In the genomic region with DNA sequence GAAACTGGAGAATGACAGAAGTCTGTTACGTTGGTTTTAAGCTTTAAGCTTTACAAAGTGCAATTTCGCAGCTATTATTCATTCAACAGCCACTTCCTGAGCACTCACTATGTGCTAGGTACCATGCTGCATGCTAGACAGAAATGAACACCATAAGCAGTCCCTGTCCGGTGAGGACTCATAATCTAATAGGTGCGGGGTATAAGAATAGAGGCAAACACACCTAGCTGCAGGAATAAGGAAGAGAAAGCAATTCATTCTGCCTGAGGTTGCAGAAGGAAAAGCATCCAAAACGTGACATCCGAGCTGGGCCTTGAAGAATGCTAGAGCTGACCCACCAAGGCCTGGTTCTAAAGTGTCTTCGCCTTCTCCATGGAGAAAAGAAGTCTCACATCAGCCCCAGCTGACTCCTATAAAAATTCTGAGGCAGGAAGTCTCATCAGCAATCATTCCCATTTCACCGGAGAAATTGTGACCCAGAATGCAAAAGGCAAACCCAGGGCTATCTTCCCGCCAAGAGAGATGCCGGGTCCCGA, we compare ENCODE assay signal across 8 cellular contexts. TPM values are rescaled to one million over a fixed set of nuclear protein-coding genes. Genes with fewer than 3 reads are reported as not detected.
A peak's percentile ranks its signal among the peaks of the same experiment; 100 is the strongest.
DNase-seq lines count a peak whose midpoint lies in the region; ATAC-seq, FAIRE-seq and TF ChIP-seq lines count a peak whose summit lies in the region.

No MANE protein-coding gene starts in this region.

- H3K27me3 ChIP-seq in HL-60 (ENCODE audit: insufficient read depth, poor library complexity, severe bottlenecking) (no peaks in the 10 kb centered on the region), HepG2 (ENCODE audit: control insufficient read depth in 1 of 2, insufficient read depth in 2 of 2, low read length in 2 of 2) (peaks cover 0 to 3% of the 10 kb centered on the region in 2 experiments; a peak in 1 of 5 replicates), tibial nerve (no peaks in the 10 kb centered on the region)

- peak overlapping the region; percentile 74 for H3K27ac ChIP-seq in HL-60 (replicated peaks)
- H3K27ac ChIP-seq in adipose tissue (ENCODE audit: low read depth, low read length), result peak overlapping the region; percentile 78
- H3K27ac ChIP-seq in HepG2 (ENCODE audit: extremely low read length, insufficient read depth, low read length), result peak overlapping the region; percentile 78
- peak overlapping the region; percentile 47 to 92 (median 86) for H3K27ac ChIP-seq in tibial nerve

- peak overlapping the region; percentile 85 for H3K4me2 ChIP-seq in HepG2 (ENCODE audit: low read depth, low read length)

- H3K9me3 ChIP-seq in HepG2 (ENCODE audit: low read length), result no peaks in the 10 kb centered on the region
- H3K9me3 ChIP-seq in tibial nerve, result no peaks in the 10 kb centered on the region

- no peak for FAIRE-seq in HepG2 (lab: Jason Lieb, UNC)

- CTCF ChIA-PET in HepG2 (lab: Yijun Ruan, JAX; ENCODE audit: low intra/inter-chr PET ratio, low total read pairs), result no interaction called here

- H3K4me1 ChIP-seq in HepG2 (ENCODE audit: insufficient read depth, low read length) (peaks cover 46% of the 10 kb centered on the region), tibial nerve (peaks cover 0 to 52% (median 20%) of the 10 kb centered on the region in 4 donors)

- DNase-seq in Ammon's horn (ENCODE audit: low spot score) (peak; percentile 9), HL-60 (ENCODE audit: low read depth in 1 of 2, low spot score in 1 of 2) (no peak), HepG2 (ENCODE audit: low spot score) (no peak), tibial nerve (ENCODE audit: low spot score in 2 of 2) (no peak), G401 (ENCODE audit: low spot score) (no peak), NCI-H146 treated with DMSO at 0.1 percent for 48 hours (lab: John Stamatoyannopoulos, UW; ENCODE audit: unreplicated experiment) (no peak)

- peak overlapping the region; percentile 87 for H3K9ac ChIP-seq in HepG2 (ENCODE audit: insufficient read depth, low read depth, low read length)

- peaks cover 77% of the 10 kb centered on the region for H3K79me2 ChIP-seq in HepG2 (ENCODE audit: insufficient read depth, low read length)

- H3K36me3 ChIP-seq in HepG2 (replicated peaks in 1 of 2; ENCODE audit: control insufficient read depth in 1 of 2, insufficient read depth in 2 of 2, low read length in 2 of 2), result no peaks in the 10 kb centered on the region; a peak in 1 of 5 replicates
- H3K36me3 ChIP-seq in tibial nerve, result no peaks in the 10 kb centered on the region

- TSS peak; percentile 60 for BruUV-seq in HepG2 (replicated peaks; lab: Mats Ljungman, UMichigan)

- TF ChIP-seq RAD21 in HepG2 (CRISPR knock-in tag; IDR thresholded peaks at IDR 0.05), result no peak

- TF ChIP-seq POLR2A in HepG2 (IDR thresholded peaks at IDR 0.05; ENCODE audit: insufficient read depth in 1 of 2, low read depth in 2 of 2, low read length in 2 of 2) (no peak), tibial nerve (IDR thresholded peaks at IDR 0.05) (no peak)

- WGBS in adipose tissue, 3 donors, result 5 to 10% (median 5%) methylated on average over 11 of the region's 11 CpGs
- 1% methylated on average over 9 of the region's 11 CpGs for WGBS in HepG2 (ENCODE audit: low lambda C conversion rate)
- WGBS in tibial nerve, 2 donors, result 7 to 8% methylated on average over 11 of the region's 11 CpGs

- ATAC-seq in HepG2, result no peak
- ATAC-seq in GM21360 (IDR thresholded peaks at IDR 0.05; ENCODE audit: unreplicated experiment), result no peak

- H2AFZ ChIP-seq in HepG2 (ENCODE audit: low read length), result no peak overlapping the region

- TF ChIP-seq CTCF in HL-60 (IDR thresholded peaks at IDR 0.05; ENCODE audit: insufficient read depth, low read length) (no peak), HepG2 (CRISPR knock-in tag; IDR thresholded peaks at IDR 0.05) (no peak), tibial nerve (IDR thresholded peaks at IDR 0.05) (no peak)

- intact Hi-C loops in HepG2 (cut with micrococcal nuclease; ENCODE audit: unreplicated experiment), result loop anchor here (2.0 to 5.0 kb wide), 4 partner anchors 42 to 83 kb away; partner anchors contain the start of genes CDC26, PRPF4 and SLC31A2

- POLR2A ChIA-PET in HepG2 (lab: Yijun Ruan, JAX), result interaction anchor here (0.6 to 2.8 kb wide), 12 partner anchors 8 to 741 kb away, joined by 3 to 40 read pairs (median 6); partner anchors contain the start of genes C9orf43, CDC26, POLE3 and PRPF4

- H3K4me3 ChIP-seq in HL-60 (replicated peaks; ENCODE audit: insufficient read depth, low read length) (peak overlapping the region; percentile 97), HepG2 (replicated peaks in 1 of 3; ENCODE audit: insufficient read depth in 1 of 3, low read depth in 2 of 3, low read length in 3 of 3) (peak overlapping the region; percentile 90 to 92 (median 91)), tibial nerve (peak overlapping the region; percentile 53 to 92 (median 71))

- in situ Hi-C loops in HepG2 (cut with HindIII; ENCODE audit: extremely low pct_ligation_motif_present, low pct_unique_long_range_greater_than_20kb), result no loop called here
- in situ Hi-C loops in G401 (cut with HindIII; ENCODE audit: low sequenced_read_pairs), result no loop called here

- TF ChIP-seq EP300 in HepG2 (IDR thresholded peaks at IDR 0.05; ENCODE audit: low read depth in 2 of 2, low read length in 2 of 2) (no peak), HepG2 (CRISPR knock-in tag; IDR thresholded peaks at IDR 0.05; ENCODE audit: borderline replicate concordance) (no peak), tibial nerve (IDR thresholded peaks at IDR 0.05) (no peak)

- no peaks in the 10 kb centered on the region for H4K20me1 ChIP-seq in HepG2 (ENCODE audit: insufficient read depth, low read length)

RNA-seq across cellular contexts. Expression of gene FKBP15, which starts 0.5 kb away (rescaled TPM):
- polyA plus RNA-seq in adipose tissue, result 10 to 100 TPM in 2 of 3 donors, 1 to 10 TPM in 1; 7.9 to 13.9 (median 12.9) TPM
- total RNA-seq in HepG2 (2016; rRNA removed; fragmentation: Illumina TruSeq; extraction: Trizol), result 11.8 and 12.3 TPM in 2 replicates
- total RNA-seq in HepG2 (2016; cell fraction: cytosol; rRNA removed; fragmentation: Illumina TruSeq; extraction: Trizol; ENCODE audit: low read depth), result 1.6 and 2.1 TPM in 2 replicates
- 11.1 and 11.2 TPM in 2 replicates for total RNA-seq in HepG2 (2016; cell fraction: insoluble cytoplasmic fraction; rRNA removed; fragmentation: Illumina TruSeq; extraction: Trizol)
- total RNA-seq in HepG2 (2016; cell fraction: membrane; rRNA removed; fragmentation: Illumina TruSeq; extraction: Trizol), result 2.8 and 3.5 TPM in 2 replicates
- 17.2 and 17.6 TPM in 2 replicates for total RNA-seq in HepG2 (2016; cell fraction: nucleus; rRNA removed; fragmentation: Illumina TruSeq; extraction: Trizol)
- polyA plus RNA-seq in HepG2 (2011; rRNA removed), result 18.6 and 23.4 TPM in 2 replicates
- 8.3 and 8.9 TPM in 2 replicates for polyA plus RNA-seq in HepG2 (2011; cell fraction: cytosol; rRNA removed)
- polyA plus RNA-seq in HepG2 (2011; cell fraction: nucleus; rRNA removed), result 26.9 and 27.4 TPM in 2 replicates
- polyA plus RNA-seq in HepG2 (2012), result 7.2 and 7.5 TPM in 2 replicates
- polyA plus RNA-seq in HepG2 (2016; cell fraction: cytosol; fragmentation: Illumina TruSeq; extraction: Trizol; ENCODE audit: low read depth), result 0.44 and 0.62 TPM in 2 replicates
- polyA plus RNA-seq in HepG2 (2016; cell fraction: insoluble cytoplasmic fraction; fragmentation: Illumina TruSeq; extraction: Trizol; ENCODE audit: low read depth), result 10.7 and 10.8 TPM in 2 replicates
- 1.1 and 1.2 TPM in 2 replicates for polyA plus RNA-seq in HepG2 (2016; cell fraction: membrane; fragmentation: Illumina TruSeq; extraction: Trizol; ENCODE audit: low read depth)
- polyA plus RNA-seq in HepG2 (2016; cell fraction: nucleus; fragmentation: Illumina TruSeq; extraction: Trizol; ENCODE audit: insufficient read depth, low read depth), result 19.2 and 19.7 TPM in 2 replicates
- 78.1 and 115 TPM in 2 replicates for polyA minus RNA-seq in HepG2 (2011; rRNA and poly(A)+ RNA removed; ENCODE audit: low replicate concordance)
- 9.3 and 13.0 TPM in 2 replicates for polyA minus RNA-seq in HepG2 (2011; cell fraction: cytosol; rRNA and poly(A)+ RNA removed)
- 46.9 and 55.0 TPM in 2 replicates for polyA minus RNA-seq in HepG2 (2011; cell fraction: nucleus; rRNA and poly(A)+ RNA removed)
- total RNA-seq in tibial nerve, result 10 to 100 TPM; 25.7 to 43.8 (median 29.2) TPM
- total RNA-seq in G401 (2014; rRNA removed; shearing (Covaris generic)), result 6.6 and 7.7 TPM in 2 replicates

RNA-seq across cellular contexts. Expression of gene SLC31A1, which starts 0.8 kb away (rescaled TPM):
- polyA plus RNA-seq in adipose tissue, result 10 to 100 TPM in 1 of 3 donors, 1 to 10 TPM in 2; 6.4 to 13.7 (median 8.0) TPM
- total RNA-seq in HepG2 (2016; rRNA removed; fragmentation: Illumina TruSeq; extraction: Trizol), result 45.9 and 70.0 TPM in 2 replicates
- 7.1 and 7.4 TPM in 2 replicates for total RNA-seq in HepG2 (2016; cell fraction: cytosol; rRNA removed; fragmentation: Illumina TruSeq; extraction: Trizol; ENCODE audit: low read depth)
- total RNA-seq in HepG2 (2016; cell fraction: insoluble cytoplasmic fraction; rRNA removed; fragmentation: Illumina TruSeq; extraction: Trizol), result 48.2 and 69.3 TPM in 2 replicates
- 23.8 and 25.3 TPM in 2 replicates for total RNA-seq in HepG2 (2016; cell fraction: membrane; rRNA removed; fragmentation: Illumina TruSeq; extraction: Trizol)
- 54.0 and 61.5 TPM in 2 replicates for total RNA-seq in HepG2 (2016; cell fraction: nucleus; rRNA removed; fragmentation: Illumina TruSeq; extraction: Trizol)
- polyA plus RNA-seq in HepG2 (2011; rRNA removed), result 51.3 and 62.9 TPM in 2 replicates
- 44.6 and 59.9 TPM in 2 replicates for polyA plus RNA-seq in HepG2 (2011; cell fraction: cytosol; rRNA removed)
- polyA plus RNA-seq in HepG2 (2011; cell fraction: nucleus; rRNA removed), result 10.5 and 11.9 TPM in 2 replicates
- 69.2 and 75.5 TPM in 2 replicates for polyA plus RNA-seq in HepG2 (2012)
- polyA plus RNA-seq in HepG2 (2016; cell fraction: cytosol; fragmentation: Illumina TruSeq; extraction: Trizol; ENCODE audit: low read depth), result 5.7 TPM in 2 replicates
- polyA plus RNA-seq in HepG2 (2016; cell fraction: insoluble cytoplasmic fraction; fragmentation: Illumina TruSeq; extraction: Trizol; ENCODE audit: low read depth), result 37.4 and 41.3 TPM in 2 replicates
- polyA plus RNA-seq in HepG2 (2016; cell fraction: membrane; fragmentation: Illumina TruSeq; extraction: Trizol; ENCODE audit: low read depth), result 10.6 and 10.8 TPM in 2 replicates
- 58.2 and 58.6 TPM in 2 replicates for polyA plus RNA-seq in HepG2 (2016; cell fraction: nucleus; fragmentation: Illumina TruSeq; extraction: Trizol; ENCODE audit: insufficient read depth, low read depth)
- 30.4 and 51.6 TPM in 2 replicates for polyA minus RNA-seq in HepG2 (2011; rRNA and poly(A)+ RNA removed; ENCODE audit: low replicate concordance)
- polyA minus RNA-seq in HepG2 (2011; cell fraction: cytosol; rRNA and poly(A)+ RNA removed), result 38.5 and 48.4 TPM in 2 replicates
- 28.3 and 33.1 TPM in 2 replicates for polyA minus RNA-seq in HepG2 (2011; cell fraction: nucleus; rRNA and poly(A)+ RNA removed)
- total RNA-seq in tibial nerve, result 10 to 100 TPM in 2 of 4 donors, 1 to 10 TPM in 2; 6.5 to 12.9 (median 10.6) TPM
- total RNA-seq in G401 (2014; rRNA removed; shearing (Covaris generic)), result 18.0 and 24.5 TPM in 2 replicates

RNA-seq across cellular contexts. Expression of gene CDC26, which starts 54.8 kb away (rescaled TPM):
- 100 to 1,000 TPM in 1 of 3 donors, 10 to 100 TPM in 2; 17.4 to 105 (median 31.6) TPM for polyA plus RNA-seq in adipose tissue
- 57.9 and 66.0 TPM in 2 replicates for total RNA-seq in HepG2 (2016; rRNA removed; fragmentation: Illumina TruSeq; extraction: Trizol)
- 64.4 and 64.9 TPM in 2 replicates for total RNA-seq in HepG2 (2016; cell fraction: cytosol; rRNA removed; fragmentation: Illumina TruSeq; extraction: Trizol; ENCODE audit: low read depth)
- total RNA-seq in HepG2 (2016; cell fraction: insoluble cytoplasmic fraction; rRNA removed; fragmentation: Illumina TruSeq; extraction: Trizol), result 53.6 and 69.9 TPM in 2 replicates
- total RNA-seq in HepG2 (2016; cell fraction: membrane; rRNA removed; fragmentation: Illumina TruSeq; extraction: Trizol), result 78.0 and 88.8 TPM in 2 replicates
- total RNA-seq in HepG2 (2016; cell fraction: nucleus; rRNA removed; fragmentation: Illumina TruSeq; extraction: Trizol), result 17.0 and 19.2 TPM in 2 replicates
- polyA plus RNA-seq in HepG2 (2011; rRNA removed), result 20.2 and 26.6 TPM in 2 replicates
- 11.5 and 18.2 TPM in 2 replicates for polyA plus RNA-seq in HepG2 (2011; cell fraction: cytosol; rRNA removed)
- 4.6 and 8.4 TPM in 2 replicates for polyA plus RNA-seq in HepG2 (2011; cell fraction: nucleus; rRNA removed)
- polyA plus RNA-seq in HepG2 (2012), result 26.6 and 34.8 TPM in 2 replicates
- polyA plus RNA-seq in HepG2 (2016; cell fraction: cytosol; fragmentation: Illumina TruSeq; extraction: Trizol; ENCODE audit: low read depth), result 68.5 and 88.0 TPM in 2 replicates
- polyA plus RNA-seq in HepG2 (2016; cell fraction: insoluble cytoplasmic fraction; fragmentation: Illumina TruSeq; extraction: Trizol; ENCODE audit: low read depth), result 70.2 and 81.1 TPM in 2 replicates
- 72.0 and 84.6 TPM in 2 replicates for polyA plus RNA-seq in HepG2 (2016; cell fraction: membrane; fragmentation: Illumina TruSeq; extraction: Trizol; ENCODE audit: low read depth)
- polyA plus RNA-seq in HepG2 (2016; cell fraction: nucleus; fragmentation: Illumina TruSeq; extraction: Trizol; ENCODE audit: insufficient read depth, low read depth), result 35.6 and 37.3 TPM in 2 replicates
- polyA minus RNA-seq in HepG2 (2011; rRNA and poly(A)+ RNA removed; ENCODE audit: low replicate concordance), result 1.8 and 6.6 TPM in 2 replicates
- polyA minus RNA-seq in HepG2 (2011; cell fraction: cytosol; rRNA and poly(A)+ RNA removed), result 6.4 and 6.8 TPM in 2 replicates
- 6.2 and 6.6 TPM in 2 replicates for polyA minus RNA-seq in HepG2 (2011; cell fraction: nucleus; rRNA and poly(A)+ RNA removed)
- total RNA-seq in tibial nerve, result 10 to 100 TPM; 16.3 to 39.1 (median 26.8) TPM
- 46.5 and 53.3 TPM in 2 replicates for total RNA-seq in G401 (2014; rRNA removed; shearing (Covaris generic))

RNA-seq across cellular contexts. Expression of gene PRPF4, which starts 54.9 kb away (rescaled TPM):
- polyA plus RNA-seq in adipose tissue (10 to 100 TPM in 2 of 3 donors, 1 to 10 TPM in 1; 9.2 to 15.1 (median 13.9) TPM), HepG2 (2011; rRNA removed) (10.3 and 11.1 TPM in 2 replicates)
- total RNA-seq in HepG2 (2016; rRNA removed; fragmentation: Illumina TruSeq; extraction: Trizol) (49.0 and 64.9 TPM in 2 replicates), tibial nerve (10 to 100 TPM in 2 of 4 donors, 1 to 10 TPM in 2; 9.0 to 14.4 (median 10.9) TPM)
- total RNA-seq in HepG2 (2016; cell fraction: cytosol; rRNA removed; fragmentation: Illumina TruSeq; extraction: Trizol; ENCODE audit: low read depth), result 8.0 and 8.5 TPM in 2 replicates
- 46.7 and 66.8 TPM in 2 replicates for total RNA-seq in HepG2 (2016; cell fraction: insoluble cytoplasmic fraction; rRNA removed; fragmentation: Illumina TruSeq; extraction: Trizol)
- 22.5 and 24.5 TPM in 2 replicates for total RNA-seq in HepG2 (2016; cell fraction: membrane; rRNA removed; fragmentation: Illumina TruSeq; extraction: Trizol)
- 19.4 and 23.0 TPM in 2 replicates for total RNA-seq in HepG2 (2016; cell fraction: nucleus; rRNA removed; fragmentation: Illumina TruSeq; extraction: Trizol)
- polyA plus RNA-seq in HepG2 (2011; cell fraction: cytosol; rRNA removed), result 10.7 and 12.9 TPM in 2 replicates
- 6.0 and 8.7 TPM in 2 replicates for polyA plus RNA-seq in HepG2 (2011; cell fraction: nucleus; rRNA removed)
- polyA plus RNA-seq in HepG2 (2012), result 17.9 and 20.6 TPM in 2 replicates
- polyA plus RNA-seq in HepG2 (2016; cell fraction: cytosol; fragmentation: Illumina TruSeq; extraction: Trizol; ENCODE audit: low read depth), result 3.8 and 4.4 TPM in 2 replicates
- polyA plus RNA-seq in HepG2 (2016; cell fraction: insoluble cytoplasmic fraction; fragmentation: Illumina TruSeq; extraction: Trizol; ENCODE audit: low read depth), result 55.6 and 56.7 TPM in 2 replicates
- 11.3 and 13.5 TPM in 2 replicates for polyA plus RNA-seq in HepG2 (2016; cell fraction: membrane; fragmentation: Illumina TruSeq; extraction: Trizol; ENCODE audit: low read depth)
- 27.1 and 29.6 TPM in 2 replicates for polyA plus RNA-seq in HepG2 (2016; cell fraction: nucleus; fragmentation: Illumina TruSeq; extraction: Trizol; ENCODE audit: insufficient read depth, low read depth)
- polyA minus RNA-seq in HepG2 (2011; rRNA and poly(A)+ RNA removed; ENCODE audit: low replicate concordance), result 10.5 and 29.0 TPM in 2 replicates
- polyA minus RNA-seq in HepG2 (2011; cell fraction: cytosol; rRNA and poly(A)+ RNA removed), result 9.0 and 11.3 TPM in 2 replicates
- polyA minus RNA-seq in HepG2 (2011; cell fraction: nucleus; rRNA and poly(A)+ RNA removed), result 6.8 and 10.8 TPM in 2 replicates
- 51.8 and 52.9 TPM in 2 replicates for total RNA-seq in G401 (2014; rRNA removed; shearing (Covaris generic))
